9 cellular contexts compared by ENCODE assay signal in the genomic region with DNA sequence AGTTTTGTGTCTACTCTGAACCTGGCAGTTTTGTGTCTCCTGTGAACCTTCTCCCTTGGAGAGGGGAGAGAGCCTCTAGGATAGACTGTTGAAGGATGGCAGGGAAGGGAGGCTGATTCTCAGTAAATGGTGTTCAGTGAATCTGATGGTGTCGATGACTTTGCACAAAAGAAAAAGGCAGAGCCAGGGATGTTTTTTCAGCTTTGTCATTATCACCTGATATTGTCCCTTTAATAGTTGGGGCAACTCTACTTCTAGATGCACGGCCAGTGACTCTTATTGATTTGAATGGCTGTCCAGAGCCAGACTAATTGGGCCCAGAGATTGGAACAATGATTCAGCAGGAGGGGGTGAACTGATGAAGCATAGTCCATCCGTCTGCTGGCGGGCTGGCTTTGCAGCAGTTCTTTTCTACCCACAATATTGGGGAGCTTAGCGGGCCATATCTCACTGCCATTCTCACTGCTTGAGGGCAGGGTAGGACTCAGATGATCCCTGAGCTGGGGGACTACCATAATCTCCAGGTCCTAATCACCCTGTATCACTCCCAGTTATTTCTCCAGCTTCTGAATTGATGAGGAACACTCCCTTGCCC.
"Had no signal": no experiment of that assay in that cellular context is flagged by ENCODE, and none has a peak within 500 bp of the region (broad histone marks: within the 10 kb centered on the region; RNA-seq: fewer than 3 reads in every experiment).

No MANE protein-coding gene starts in this region.

- ATAC-seq: HepG2 had no signal

- H3K4me1 Mint-ChIP-seq: H9, IgD-negative memory B cell had no signal

- FAIRE-seq: H1, H54, HepG2 had no signal

- H3K27ac ChIP-seq: GM23248, HL-60 had no signal

- H3K4me3 Mint-ChIP-seq: H9, IgD-negative memory B cell had no signal

- H2AFZ ChIP-seq: GM23248 had no signal

- H3K27ac Mint-ChIP-seq: H9 had no signal

- H3K4me3 ChIP-seq: GM23248 had no signal

- DNase-seq: H9, HCEC 1CT, KG1 had no signal

- H3K9ac ChIP-seq: GM23248 had no signal

- H3K27me3 Mint-ChIP-seq: IgD-negative memory B cell had no signal

- H3K9me3 Mint-ChIP-seq: H9 had no signal
